1 cellular context compared by ENCODE assay signal in the genomic region with DNA sequence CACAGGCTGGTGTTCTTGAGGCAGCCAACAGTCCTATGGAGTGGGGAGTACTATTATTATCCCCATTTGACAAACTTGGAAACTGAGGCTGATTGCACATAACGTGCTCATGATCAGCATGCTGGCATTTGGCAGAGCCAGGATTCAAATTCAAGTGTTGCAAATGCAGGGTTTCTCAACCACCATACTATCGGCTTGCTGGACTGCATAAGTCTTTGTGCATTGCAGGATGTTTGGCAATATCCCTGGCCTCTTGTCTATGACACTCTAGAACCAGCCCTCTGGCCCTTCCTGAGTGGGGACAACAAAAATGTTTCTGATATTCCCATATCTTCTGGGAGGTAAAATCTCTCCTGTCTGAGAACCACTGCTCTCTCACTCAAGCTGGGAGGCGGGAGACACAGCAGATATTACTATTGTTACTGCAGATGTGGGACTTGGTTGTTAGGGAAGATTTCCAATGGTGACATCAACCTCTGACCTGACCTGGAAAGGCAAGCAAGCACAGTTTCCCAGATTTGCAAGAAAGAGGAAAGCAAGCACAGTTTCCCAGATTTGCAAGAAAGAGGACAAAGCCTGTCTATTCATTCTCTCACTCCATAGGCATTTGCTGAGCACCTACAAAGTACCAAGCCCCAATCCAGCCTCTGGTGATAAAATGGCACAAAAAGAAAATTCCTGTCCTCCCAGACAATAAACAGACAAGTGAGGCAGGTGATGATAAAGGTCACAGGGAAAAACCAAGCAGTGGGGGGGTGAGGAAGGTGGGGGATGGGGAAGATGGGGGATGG.
TF ChIP-seq lines count a peak whose summit lies in the region.

No MANE protein-coding gene starts in this region.

TF ChIP-seq in GM23338, 12 proteins besides CTCF, POLR2A, EP300 and RAD21:
- TF ChIP-seq EZH2phosphoT487 (IDR thresholded peaks at IDR 0.05; ENCODE audit: unreplicated experiment) (no peak), ZNF114 (CRISPR knock-in tag; IDR thresholded peaks at IDR 0.05) (no peak), JUNB (IDR thresholded peaks at IDR 0.05; ENCODE audit: unreplicated experiment) (no peak), EZH2 (IDR thresholded peaks at IDR 0.05; ENCODE audit: low read depth, unreplicated experiment) (no peak), NANOG (IDR thresholded peaks at IDR 0.05; ENCODE audit: borderline replicate concordance) (no peak)
- TF ChIP-seq, protein P1, sequence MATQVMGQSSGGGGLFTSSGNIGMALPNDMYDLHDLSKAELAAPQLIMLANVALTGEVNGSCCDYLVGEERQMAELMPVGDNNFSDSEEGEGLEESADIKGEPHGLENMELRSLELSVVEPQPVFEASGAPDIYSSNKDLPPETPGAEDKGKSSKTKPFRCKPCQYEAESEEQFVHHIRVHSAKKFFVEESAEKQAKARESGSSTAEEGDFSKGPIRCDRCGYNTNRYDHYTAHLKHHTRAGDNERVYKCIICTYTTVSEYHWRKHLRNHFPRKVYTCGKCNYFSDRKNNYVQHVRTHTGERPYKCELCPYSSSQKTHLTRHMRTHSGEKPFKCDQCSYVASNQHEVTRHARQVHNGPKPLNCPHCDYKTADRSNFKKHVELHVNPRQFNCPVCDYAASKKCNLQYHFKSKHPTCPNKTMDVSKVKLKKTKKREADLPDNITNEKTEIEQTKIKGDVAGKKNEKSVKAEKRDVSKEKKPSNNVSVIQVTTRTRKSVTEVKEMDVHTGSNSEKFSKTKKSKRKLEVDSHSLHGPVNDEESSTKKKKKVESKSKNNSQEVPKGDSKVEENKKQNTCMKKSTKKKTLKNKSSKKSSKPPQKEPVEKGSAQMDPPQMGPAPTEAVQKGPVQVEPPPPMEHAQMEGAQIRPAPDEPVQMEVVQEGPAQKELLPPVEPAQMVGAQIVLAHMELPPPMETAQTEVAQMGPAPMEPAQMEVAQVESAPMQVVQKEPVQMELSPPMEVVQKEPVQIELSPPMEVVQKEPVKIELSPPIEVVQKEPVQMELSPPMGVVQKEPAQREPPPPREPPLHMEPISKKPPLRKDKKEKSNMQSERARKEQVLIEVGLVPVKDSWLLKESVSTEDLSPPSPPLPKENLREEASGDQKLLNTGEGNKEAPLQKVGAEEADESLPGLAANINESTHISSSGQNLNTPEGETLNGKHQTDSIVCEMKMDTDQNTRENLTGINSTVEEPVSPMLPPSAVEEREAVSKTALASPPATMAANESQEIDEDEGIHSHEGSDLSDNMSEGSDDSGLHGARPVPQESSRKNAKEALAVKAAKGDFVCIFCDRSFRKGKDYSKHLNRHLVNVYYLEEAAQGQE (IDR thresholded peaks at IDR 0.05; ENCODE audit: unreplicated experiment): no peak
- TF ChIP-seq, protein P2, sequence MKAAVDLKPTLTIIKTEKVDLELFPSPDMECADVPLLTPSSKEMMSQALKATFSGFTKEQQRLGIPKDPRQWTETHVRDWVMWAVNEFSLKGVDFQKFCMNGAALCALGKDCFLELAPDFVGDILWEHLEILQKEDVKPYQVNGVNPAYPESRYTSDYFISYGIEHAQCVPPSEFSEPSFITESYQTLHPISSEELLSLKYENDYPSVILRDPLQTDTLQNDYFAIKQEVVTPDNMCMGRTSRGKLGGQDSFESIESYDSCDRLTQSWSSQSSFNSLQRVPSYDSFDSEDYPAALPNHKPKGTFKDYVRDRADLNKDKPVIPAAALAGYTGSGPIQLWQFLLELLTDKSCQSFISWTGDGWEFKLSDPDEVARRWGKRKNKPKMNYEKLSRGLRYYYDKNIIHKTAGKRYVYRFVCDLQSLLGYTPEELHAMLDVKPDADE (IDR thresholded peaks at IDR 0.05): no peak
